ENCODE assay signal across 14 cellular contexts in the genomic region with DNA sequence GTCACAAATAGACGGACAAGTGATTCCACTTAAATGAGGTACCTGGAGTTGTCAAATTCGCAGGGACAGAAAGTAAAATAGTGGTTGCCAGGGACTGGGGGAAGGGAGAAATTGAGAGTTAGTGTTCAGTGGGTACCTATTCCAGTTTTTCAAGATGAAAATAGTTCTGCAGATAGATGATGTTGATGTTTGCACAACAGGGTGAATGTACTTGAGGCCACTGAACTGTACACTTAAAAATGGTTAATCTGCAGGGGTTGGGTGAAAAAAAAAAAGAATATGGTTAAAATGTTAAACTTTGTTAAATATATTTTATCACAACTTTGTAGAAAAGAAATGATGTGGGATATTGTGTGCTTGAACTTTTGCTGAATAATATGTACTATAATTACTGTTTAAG.
"Had no signal": no experiment of that assay in that cellular context is flagged by ENCODE, and none has a peak within 500 bp of the region (broad histone marks: within the 10 kb centered on the region; RNA-seq: fewer than 3 reads in every experiment).

No MANE protein-coding gene starts in this region.

- H3K4me1 ChIP-seq: adrenal gland, neural progenitor cell, parathyroid adenoma had no signal

- DNase-seq: activated gamma-delta T cell; adrenal gland; caudate nucleus; cortex of kidney; erythroblast; hippocampal formation; kidney glomerular epithelial cell; retina; SIG-M5; stimulated activated CD4-positive, alpha-beta T cell treated with anti-CD3 and anti-CD28 coated beads, Interleukin-4, amount 100 ng/mL, for 24 hours; T-helper 9 cell; thyroid gland had no signal

- H3K36me3 ChIP-seq: adrenal gland, neural progenitor cell, thyroid gland had no signal

- H3K4me2 ChIP-seq: neural progenitor cell had no signal

- H3K27ac Mint-ChIP-seq: neural progenitor cell had no signal

- H3K27ac ChIP-seq: adrenal gland, neural progenitor cell, parathyroid adenoma, thyroid gland had no signal

- H3K27me3 ChIP-seq: adrenal gland, neural progenitor cell, thyroid gland had no signal

- H3K4me3 Mint-ChIP-seq: neural progenitor cell had no signal

- H2AFZ ChIP-seq: neural progenitor cell, parathyroid adenoma had no signal

- H3K4me3 ChIP-seq: adrenal gland, neural progenitor cell, thyroid gland had no signal

- H3K9me3 ChIP-seq: adrenal gland, thyroid gland had no signal
